ENCODE assay signal across 9 cellular contexts in the genomic region with DNA sequence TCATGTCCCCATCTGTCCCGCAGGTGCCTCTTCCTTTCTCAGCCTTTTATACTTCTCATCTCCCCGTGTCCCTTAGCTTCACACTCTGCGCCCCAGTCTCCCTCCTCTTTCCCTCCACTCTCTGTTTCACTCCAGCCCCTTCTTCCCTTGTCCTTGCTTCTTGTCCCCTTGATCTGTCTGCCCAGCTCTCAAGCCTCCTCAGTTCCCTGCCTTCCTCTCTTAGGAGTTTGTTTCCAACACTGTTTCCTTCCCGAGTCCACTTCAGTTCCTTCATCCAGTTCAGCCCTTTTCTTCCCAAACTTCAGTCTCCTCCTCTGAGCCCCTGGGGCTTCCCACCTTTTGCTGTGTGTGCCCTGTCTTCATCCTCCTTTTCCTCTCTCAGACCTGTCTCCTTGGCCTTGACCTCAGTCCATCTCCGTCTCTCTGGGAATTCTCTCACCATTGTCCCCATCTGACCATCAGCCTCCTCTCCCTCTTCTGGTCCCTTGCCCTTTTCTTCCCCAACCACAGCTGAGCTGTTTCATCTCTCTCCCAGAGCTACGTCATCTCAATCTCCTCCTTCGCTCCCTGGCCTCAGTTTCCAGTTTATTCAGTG. TPM values are rescaled to one million over a fixed set of nuclear protein-coding genes. Genes with fewer than 3 reads are reported as not detected.
DNase-seq lines count a peak whose midpoint lies in the region; ATAC-seq and TF ChIP-seq lines count a peak whose summit lies in the region.
"Had no signal": no experiment of that assay in that cellular context is flagged by ENCODE, and none has a peak within 500 bp of the region (broad histone marks: within the 10 kb centered on the region; RNA-seq: fewer than 3 reads in every experiment).

No MANE protein-coding gene starts in this region.

- POLR2A ChIA-PET in HCT116 (lab: Charles Lee): interaction anchor here (0.6 to 0.8 kb wide), 2 partner anchors 8 to 137 kb away, joined by 3 read pairs; partner anchors contain the start of gene IER3
- POLR2A ChIA-PET in WTC11 (lab: Charles Lee): interaction anchor here (0.8 to 3.3 kb wide), 10 partner anchors 24 to 164 kb away, joined by 3 to 25 read pairs (median 4); partner anchors contain the start of genes MDC1 and VARS2
- POLR2A ChIA-PET in activated CD4-positive, alpha-beta T cell treated with anti-CD3 and anti-CD28 coated beads, Interleukin-2, amount 10 ng/mL, durations not matched to agents 7 days and 5 days (lab: Charles Lee): no interaction called here

- H2AFZ ChIP-seq in HCT116 (ENCODE audit: low read depth, low read length, poor library complexity, severe bottlenecking): no peak overlapping the region

- H3K27me3 Mint-ChIP-seq in WTC11 (ENCODE audit: low read depth): no peaks in the 10 kb centered on the region
- peaks cover 20% of the 10 kb centered on the region for H3K27me3 Mint-ChIP-seq in activated CD4-positive, alpha-beta T cell treated with anti-CD3 and anti-CD28 coated beads, Interleukin-2, amount 10 ng/mL, durations not matched to agents 7 days and 5 days

- H4K20me1 ChIP-seq in HCT116 (ENCODE audit: insufficient read depth): no peaks in the 10 kb centered on the region

- peaks cover 44 to 65% of the 10 kb centered on the region in 2 experiments for H3K4me1 ChIP-seq in HCT116 (ENCODE audit: control insufficient read depth in 1 of 2, insufficient read depth in 2 of 2, low read length in 2 of 2)

- H3K36me3 Mint-ChIP-seq in WTC11: no peaks in the 10 kb centered on the region
- H3K36me3 Mint-ChIP-seq in stimulated activated effector memory CD8-positive, alpha-beta T cell treated with anti-CD3 and anti-CD28 coated beads, Interleukin-12 subunit alpha, Interleukin-12 subunit beta, amount 100 ng/mL, for 72 hours: no peaks in the 10 kb centered on the region
- H3K36me3 Mint-ChIP-seq in activated CD4-positive, alpha-beta T cell treated with anti-CD3 and anti-CD28 coated beads, Interleukin-2, amount 10 ng/mL, durations not matched to agents 7 days and 5 days (ENCODE audit: low read depth): no peaks in the 10 kb centered on the region

- no peaks in the 10 kb centered on the region for H3K9me2 ChIP-seq in HCT116 (ENCODE audit: insufficient read depth)

- no peak for DNase-seq in HCT116 (ENCODE audit: low read depth, low spot score)
- peak; percentile 8 for DNase-seq in WTC11 (ENCODE audit: low spot score)
- DNase-seq in left kidney (ENCODE audit: low read depth, low spot score): peak; percentile 16
- DNase-seq in stimulated activated effector memory CD8-positive, alpha-beta T cell treated with anti-CD3 and anti-CD28 coated beads, Interleukin-12 subunit alpha, Interleukin-12 subunit beta, amount 100 ng/mL, for 72 hours (ENCODE audit: low spot score in 2 of 2): no peak
- no peak for DNase-seq in stimulated activated CD4-positive, alpha-beta T cell treated with anti-CD3 and anti-CD28 coated beads, Interleukin-2, amount 100 ng/mL, for 24 hours
- no peak for DNase-seq in activated CD4-positive, alpha-beta T cell treated with anti-CD3 and anti-CD28 coated beads, Interleukin-2, amount 10 ng/mL, durations not matched to agents 7 days and 5 days
- DNase-seq: activated gamma-delta T cell, NCI-H1436 had no signal

- H3K9me3 ChIP-seq in HCT116 (ENCODE audit: control insufficient read depth in 1 of 2, insufficient read depth in 1 of 2, low read depth in 1 of 2, low read length in 2 of 2): no peaks in the 10 kb centered on the region

- no peak for TF ChIP-seq POLR2A in HCT116 (IDR thresholded peaks at IDR 0.05; ENCODE audit: borderline replicate concordance, extremely low read depth, insufficient read depth, insufficient read length)

- intact Hi-C loops in HCT116 (cut with micrococcal nuclease): no loop called here

- peak overlapping the region; percentile 99; the same call in 1 of the 2 replicates for H3K27ac ChIP-seq in HCT116 (ENCODE audit: low read depth, low read length)

- TF ChIP-seq RAD21 in HCT116 (IDR thresholded peaks at IDR 0.05; ENCODE audit: low read depth): no peak

- peak overlapping the region; percentile 93 for H3K4me3 Mint-ChIP-seq in WTC11
- no peak overlapping the region for H3K4me3 Mint-ChIP-seq in stimulated activated effector memory CD8-positive, alpha-beta T cell treated with anti-CD3 and anti-CD28 coated beads, Interleukin-12 subunit alpha, Interleukin-12 subunit beta, amount 100 ng/mL, for 72 hours
- no peak overlapping the region for H3K4me3 Mint-ChIP-seq in activated CD4-positive, alpha-beta T cell treated with anti-CD3 and anti-CD28 coated beads, Interleukin-2, amount 10 ng/mL, durations not matched to agents 7 days and 5 days

- peaks cover 75% of the 10 kb centered on the region for H3K4me1 Mint-ChIP-seq in WTC11
- peaks cover 52% of the 10 kb centered on the region for H3K4me1 Mint-ChIP-seq in stimulated activated effector memory CD8-positive, alpha-beta T cell treated with anti-CD3 and anti-CD28 coated beads, Interleukin-12 subunit alpha, Interleukin-12 subunit beta, amount 100 ng/mL, for 72 hours
- peaks cover 40% of the 10 kb centered on the region for H3K4me1 Mint-ChIP-seq in activated CD4-positive, alpha-beta T cell treated with anti-CD3 and anti-CD28 coated beads, Interleukin-2, amount 10 ng/mL, durations not matched to agents 7 days and 5 days

- H3K27me3 ChIP-seq in HCT116 (ENCODE audit: insufficient read depth, low read length): no peaks in the 10 kb centered on the region

- no peaks in the 10 kb centered on the region for H3K36me3 ChIP-seq in HCT116 (ENCODE audit: control insufficient read depth in 1 of 2, insufficient read depth in 2 of 2, low read length in 2 of 2)

- H3K4me2 ChIP-seq in HCT116 (ENCODE audit: low read length): peak overlapping the region; percentile 99

- H3K9me3 Mint-ChIP-seq in WTC11: no peaks in the 10 kb centered on the region
- no peaks in the 10 kb centered on the region for H3K9me3 Mint-ChIP-seq in stimulated activated effector memory CD8-positive, alpha-beta T cell treated with anti-CD3 and anti-CD28 coated beads, Interleukin-12 subunit alpha, Interleukin-12 subunit beta, amount 100 ng/mL, for 72 hours
- H3K9me3 Mint-ChIP-seq in activated CD4-positive, alpha-beta T cell treated with anti-CD3 and anti-CD28 coated beads, Interleukin-2, amount 10 ng/mL, durations not matched to agents 7 days and 5 days: no peaks in the 10 kb centered on the region

- RAD21 ChIA-PET in HCT116 (lab: Charles Lee; ENCODE audit: low non-redundant PET in 1 of 2, low total read pairs in 2 of 2, uncharacterized antibody in 2 of 2, unreplicated experiment in 2 of 2): no interaction called here

- ATAC-seq in HCT116 (no peak), WTC11 (no peak), HG03469 (IDR thresholded peaks at IDR 0.05; ENCODE audit: unreplicated experiment) (no peak)
- ATAC-seq in stimulated activated effector memory CD8-positive, alpha-beta T cell treated with anti-CD3 and anti-CD28 coated beads, Interleukin-12 subunit alpha, Interleukin-12 subunit beta, amount 100 ng/mL, for 72 hours: no peak

- no peak overlapping the region for H3K4me3 ChIP-seq in HCT116 (replicated peaks in 1 of 2; ENCODE audit: low read depth in 1 of 2, low read length in 2 of 2)

- peak overlapping the region; percentile 75 for H3K27ac Mint-ChIP-seq in WTC11
- peak overlapping the region; percentile 23 for H3K27ac Mint-ChIP-seq in stimulated activated effector memory CD8-positive, alpha-beta T cell treated with anti-CD3 and anti-CD28 coated beads, Interleukin-12 subunit alpha, Interleukin-12 subunit beta, amount 100 ng/mL, for 72 hours
- no peak overlapping the region for H3K27ac Mint-ChIP-seq in activated CD4-positive, alpha-beta T cell treated with anti-CD3 and anti-CD28 coated beads, Interleukin-2, amount 10 ng/mL, durations not matched to agents 7 days and 5 days

- TF ChIP-seq CTCF in HCT116 (IDR thresholded peaks at IDR 0.05 in 2 of 3, conservative IDR thresholded peaks at IDR 0.05 in 1 of 3; ENCODE audit: borderline replicate concordance in 1 of 3, insufficient read depth in 1 of 3, low read depth in 2 of 3, low read length in 2 of 3): no peak
- no peak for TF ChIP-seq CTCF in WTC11 (IDR thresholded peaks at IDR 0.05)

- CTCF ChIA-PET in HCT116 (lab: Charles Lee): interaction anchor here (3.1 kb wide), 1 partner anchor 206 kb away, joined by 16 read pairs; no protein-coding TSS in a partner anchor
- CTCF ChIA-PET in WTC11 (lab: Charles Lee): interaction anchor here (1.0 to 13.3 kb wide), 18 partner anchors 8 to 209 kb away, joined by 3 to 164 read pairs (median 6); partner anchors contain the start of genes DHX16, GTF2H4 and VARS2
- CTCF ChIA-PET in activated CD4-positive, alpha-beta T cell treated with anti-CD3 and anti-CD28 coated beads, Interleukin-2, amount 10 ng/mL, durations not matched to agents 7 days and 5 days (lab: Charles Lee): interaction anchor here (1.0 to 2.9 kb wide), 5 partner anchors 14 to 206 kb away, joined by 3 to 12 read pairs (median 3); partner anchors contain the start of gene VARS2

- peak overlapping the region; percentile 92 for H3K9ac ChIP-seq in HCT116 (ENCODE audit: low read length)

- peaks cover 35% of the 10 kb centered on the region for H3K79me2 ChIP-seq in HCT116 (ENCODE audit: insufficient read depth, low read length)

- no TSS peak for BruUV-seq in HCT116 (replicated peaks; lab: Mats Ljungman, UMichigan)

TF ChIP-seq in WTC11, 78 proteins besides CTCF, POLR2A, EP300 and RAD21 (continues in another document):
- TF ChIP-seq ATF1 (CRISPR knock-in tag; IDR thresholded peaks at IDR 0.05): no peak

RNA-seq across cellular contexts. Expression of gene DDR1, which starts 2.8 kb away (rescaled TPM):
- total RNA-seq in HCT116 (2021; ENCODE audit: unreplicated experiment): 211 TPM
- polyA plus RNA-seq in HCT116 (2012): 138 and 167 TPM in 2 replicates
- total RNA-seq in WTC11 (2021): 195 to 230 TPM (median 203 TPM) in 3 replicates
- 1 to 10 TPM; 4.5 to 5.6 TPM for total RNA-seq in activated CD4-positive, alpha-beta T cell treated with anti-CD3 and anti-CD28 coated beads, Interleukin-2, amount 10 ng/mL, durations not matched to agents 7 days and 5 days

RNA-seq across cellular contexts. Expression of gene GTF2H4, which starts 26.5 kb away (rescaled TPM):
- total RNA-seq in HCT116 (2021; ENCODE audit: unreplicated experiment) (59.7 TPM), WTC11 (2021) (46.2 to 49.7 TPM (median 49.2 TPM) in 3 replicates)
- polyA plus RNA-seq in HCT116 (2012): 27.3 and 35.0 TPM in 2 replicates
- total RNA-seq in activated CD4-positive, alpha-beta T cell treated with anti-CD3 and anti-CD28 coated beads, Interleukin-2, amount 10 ng/mL, durations not matched to agents 7 days and 5 days: 10 to 100 TPM; 28.5 to 34.1 TPM

RNA-seq across cellular contexts. Expression of gene VARS2, which starts 32.5 kb away (rescaled TPM):
- total RNA-seq in HCT116 (2021; ENCODE audit: unreplicated experiment) (39.8 TPM), WTC11 (2021) (65.6 to 74.1 TPM (median 69.9 TPM) in 3 replicates)
- polyA plus RNA-seq in HCT116 (2012): 25.8 and 27.3 TPM in 2 replicates
- total RNA-seq in activated CD4-positive, alpha-beta T cell treated with anti-CD3 and anti-CD28 coated beads, Interleukin-2, amount 10 ng/mL, durations not matched to agents 7 days and 5 days: 10 to 100 TPM; 34.3 to 40.2 TPM

RNA-seq across cellular contexts. Expression of gene SFTA2, which starts 50.5 kb away (rescaled TPM):
- total RNA-seq in HCT116 (2021; ENCODE audit: unreplicated experiment) (not detected), WTC11 (2021) (0.66 to 0.80 TPM in 2 of 3 replicates, not detected in the other)
- polyA plus RNA-seq in HCT116 (2012): not detected in 2 replicates
- total RNA-seq in activated CD4-positive, alpha-beta T cell treated with anti-CD3 and anti-CD28 coated beads, Interleukin-2, amount 10 ng/mL, durations not matched to agents 7 days and 5 days: not detected

RNA-seq across cellular contexts. Expression of gene MUCL3, which starts 59.3 kb away (rescaled TPM):
- total RNA-seq in HCT116 (2021; ENCODE audit: unreplicated experiment): 0.15 TPM
- 0.02 and 0.04 TPM in 2 replicates for polyA plus RNA-seq in HCT116 (2012)
- 0.15 to 0.21 TPM (median 0.18 TPM) in 3 replicates for total RNA-seq in WTC11 (2021)
- not detected for total RNA-seq in activated CD4-positive, alpha-beta T cell treated with anti-CD3 and anti-CD28 coated beads, Interleukin-2, amount 10 ng/mL, durations not matched to agents 7 days and 5 days

Comparison
In these comparisons a context has a peak if more than half of its experiments do, and no peak if none do; other contexts are left out.
1. DNase-seq: peak in WTC11 (single experiment) and left kidney (single experiment); none in HCT116 (single experiment), stimulated activated effector memory CD8-positive, alpha-beta T cell treated with anti-CD3 and anti-CD28 coated beads, Interleukin-12 subunit alpha, Interleukin-12 subunit beta, amount 100 ng/mL, for 72 hours (0 of 2), stimulated activated CD4-positive, alpha-beta T cell treated with anti-CD3 and anti-CD28 coated beads, Interleukin-2, amount 100 ng/mL, for 24 hours (0 of 2) and activated CD4-positive, alpha-beta T cell treated with anti-CD3 and anti-CD28 coated beads, Interleukin-2, amount 10 ng/mL, durations not matched to agents 7 days and 5 days (single experiment).
2. RNA of gene DDR1, which starts 2.8 kb away (total RNA-seq): 195 to 230 TPM in WTC11 and 211 TPM in HCT116 (single experiment); 4.5 to 5.6 TPM in activated CD4-positive, alpha-beta T cell treated with anti-CD3 and anti-CD28 coated beads, Interleukin-2, amount 10 ng/mL, durations not matched to agents 7 days and 5 days; every median in the first group is over 10 times any median in the second.